Comparison of ENCODE assay signal across 2 cellular contexts in genomic region chrX:9147086-9147485, GRCh38.
TF ChIP-seq lines count a peak whose summit lies in the region.

No MANE protein-coding gene starts in this region.

TF ChIP-seq in GM23338, 12 proteins besides CTCF, POLR2A, EP300 and RAD21:
- no peak for TF ChIP-seq NANOG (IDR thresholded peaks at IDR 0.05; ENCODE audit: borderline replicate concordance)
- no peak for TF ChIP-seq STAT1 (IDR thresholded peaks at IDR 0.05; ENCODE audit: unreplicated experiment)
- no peak for TF ChIP-seq REST (IDR thresholded peaks at IDR 0.05; ENCODE audit: unreplicated experiment)
- TF ChIP-seq ZNF331 (CRISPR knock-in tag; IDR thresholded peaks at IDR 0.05; ENCODE audit: low read depth) = no peak
- TF ChIP-seq JUNB (IDR thresholded peaks at IDR 0.05; ENCODE audit: unreplicated experiment) = no peak
- TF ChIP-seq EZH2 (IDR thresholded peaks at IDR 0.05; ENCODE audit: low read depth, unreplicated experiment) = no peak
- TF ChIP-seq POLR2AphosphoS5 (IDR thresholded peaks at IDR 0.05; ENCODE audit: low read depth) = no peak
- TF ChIP-seq ZNF114 (CRISPR knock-in tag; IDR thresholded peaks at IDR 0.05) = no peak
- no peak for TF ChIP-seq CREB1 (CRISPR knock-in tag; IDR thresholded peaks at IDR 0.05; ENCODE audit: low read depth)
- TF ChIP-seq EZH2phosphoT487 (IDR thresholded peaks at IDR 0.05; ENCODE audit: unreplicated experiment) = no peak
- no peak for TF ChIP-seq ETS1 (IDR thresholded peaks at IDR 0.05)
- TF ChIP-seq ZNF462 (CRISPR knock-in tag; IDR thresholded peaks at IDR 0.05) = no peak

TF ChIP-seq in H1, 55 proteins besides CTCF, POLR2A, EP300 and RAD21:
- TF ChIP-seq KDM4A (IDR thresholded peaks at IDR 0.05; ENCODE audit: low read depth, low read length, severe bottlenecking) (no peak), SIRT6 (IDR thresholded peaks at IDR 0.05; ENCODE audit: low read length) (no peak), EZH2 (IDR thresholded peaks at IDR 0.05; ENCODE audit: low read depth, low read length, severe bottlenecking) (no peak)
